27 cellular contexts compared by ENCODE assay signal in the genomic region with DNA sequence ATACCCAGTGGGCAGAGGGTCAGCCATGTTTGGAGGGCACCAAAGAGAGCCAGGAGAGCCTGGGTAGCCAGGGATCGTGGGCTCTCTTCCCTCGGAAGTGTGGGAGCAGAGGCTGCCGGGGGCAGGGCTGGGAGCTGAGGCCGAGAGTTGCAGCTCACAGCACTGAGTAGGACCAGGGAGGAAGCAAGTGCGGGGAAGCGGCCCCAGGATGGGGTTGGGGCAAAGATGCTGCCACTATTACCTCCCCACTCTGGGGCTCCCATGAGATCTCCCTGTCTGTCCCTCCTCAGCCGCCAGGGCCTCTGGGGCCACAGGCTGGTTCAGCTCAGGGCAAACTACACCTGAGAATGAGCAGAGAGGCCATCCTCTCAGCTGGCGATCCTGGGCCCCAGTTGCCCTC. TPM values are rescaled to one million over a fixed set of nuclear protein-coding genes. Genes with fewer than 3 reads are reported as not detected.
"Had no signal": no experiment of that assay in that cellular context is flagged by ENCODE, and none has a peak within 500 bp of the region (broad histone marks: within the 10 kb centered on the region; RNA-seq: fewer than 3 reads in every experiment).

No MANE protein-coding gene starts in this region.

- H3K4me3 ChIP-seq: heart right ventricle, hepatocyte, lung, mucosa of descending colon, ovary, sigmoid colon, spleen, suprapubic skin, tibial nerve, uterus had no signal

- H3K36me3 Mint-ChIP-seq: mesothelial cell of epicardium; stimulated activated effector memory CD8-positive, alpha-beta T cell treated with anti-CD3 and anti-CD28 coated beads, Interleukin-12 subunit alpha, Interleukin-12 subunit beta, amount 100 ng/mL, for 72 hours; type B pancreatic cell had no signal

- H3K36me3 ChIP-seq: heart right ventricle, ovary, sigmoid colon, spleen, suprapubic skin, tibial nerve, uterus had no signal

- H3K4me3 Mint-ChIP-seq: mesothelial cell of epicardium; naive thymus-derived CD4-positive, alpha-beta T cell; natural killer cell treated with Interleukin-12 subunit alpha and Interleukin-12 subunit beta and Interleukin-15 and Interleukin-18, amount 100 ng/mL, for 72 hours; stimulated activated effector memory CD8-positive, alpha-beta T cell treated with anti-CD3 and anti-CD28 coated beads, Interleukin-12 subunit alpha, Interleukin-12 subunit beta, amount 100 ng/mL, for 72 hours; stimulated activated naive CD8-positive, alpha-beta T cell treated with anti-CD3 and anti-CD28 coated beads, Interleukin-15, Interleukin-2, amounts not matched to agents 100 ng/mL and 50 ng/mL, for 24 hours; type B pancreatic cell had no signal

- H3K9me3 Mint-ChIP-seq: type B pancreatic cell had no signal

- H3K27me3 ChIP-seq: hepatocyte, ovary, sigmoid colon, tibial nerve, uterus had no signal

- H2AFZ ChIP-seq: hepatocyte had no signal

- H3K27ac ChIP-seq: heart right ventricle, hepatocyte, ovary, sigmoid colon, spleen, suprapubic skin, tibial nerve, uterus had no signal

- FAIRE-seq: small intestine had no signal

- H3K4me2 ChIP-seq: hepatocyte had no signal

- H3K4me1 Mint-ChIP-seq: mesothelial cell of epicardium had no signal

- H3K9me3 ChIP-seq: mucosa of descending colon, ovary, suprapubic skin, uterus had no signal

- ATAC-seq: heart right ventricle; left lobe of liver; mucosa of descending colon; natural killer cell treated with Interleukin-12 subunit alpha and Interleukin-12 subunit beta and Interleukin-15 and Interleukin-18, amount 100 ng/mL, for 72 hours; right cardiac atrium; stimulated activated effector memory CD8-positive, alpha-beta T cell treated with anti-CD3 and anti-CD28 coated beads, Interleukin-12 subunit alpha, Interleukin-12 subunit beta, amount 100 ng/mL, for 72 hours had no signal

- DNase-seq: heart right ventricle; islet precursor cell; mesendoderm; mucosa of descending colon; naive thymus-derived CD4-positive, alpha-beta T cell; ovary; sigmoid colon; small intestine; spleen; stimulated activated CD4-positive, alpha-beta T cell treated with anti-CD3 and anti-CD28 coated beads, Interleukin-4, amount 100 ng/mL, for 24 hours; stimulated activated naive CD4-positive, alpha-beta T cell; uterus had no signal

- H3K4me1 ChIP-seq: sigmoid colon, tibial nerve, uterus had no signal

- H3K79me2 ChIP-seq: hepatocyte had no signal

- H3K27ac Mint-ChIP-seq: mesothelial cell of epicardium; naive thymus-derived CD4-positive, alpha-beta T cell; progenitor cell of endocrine pancreas; stimulated activated effector memory CD8-positive, alpha-beta T cell treated with anti-CD3 and anti-CD28 coated beads, Interleukin-12 subunit alpha, Interleukin-12 subunit beta, amount 100 ng/mL, for 72 hours; stimulated activated naive CD8-positive, alpha-beta T cell treated with anti-CD3 and anti-CD28 coated beads, Interleukin-15, Interleukin-2, amounts not matched to agents 100 ng/mL and 50 ng/mL, for 24 hours; type B pancreatic cell had no signal

RNA-seq across cellular contexts. Expression of gene DIO3, which starts 20.8 kb away (rescaled TPM):
- total RNA-seq: myocyte; naive thymus-derived CD4-positive, alpha-beta T cell; natural killer cell treated with Interleukin-12 subunit alpha and Interleukin-12 subunit beta and Interleukin-15 and Interleukin-18, amount 100 ng/mL, for 72 hours; pulmonary artery endothelial cell; renal cortical epithelial cell had no signal
- polyA plus RNA-seq: naive thymus-derived CD4-positive, alpha-beta T cell had no signal
